Comparison of ENCODE assay signal across 9 cellular contexts in genomic region chr10:103833731-103834365, GRCh38. TPM values are rescaled to one million over a fixed set of nuclear protein-coding genes. Genes with fewer than 3 reads are reported as not detected.
DNase-seq lines count a peak whose midpoint lies in the region; ATAC-seq and TF ChIP-seq lines count a peak whose summit lies in the region.
"Had no signal": no experiment of that assay in that cellular context is flagged by ENCODE, and none has a peak within 500 bp of the region (broad histone marks: within the 10 kb centered on the region; RNA-seq: fewer than 3 reads in every experiment).

No MANE protein-coding gene starts in this region.

- intact Hi-C loops in esophagus squamous epithelium (cut with DNase I) (no loop called here), upper lobe of right lung (cut with DNase I) (no loop called here)

- 46 to 83% methylated on average over 2 to 5 of the region's 5 CpGs for WGBS in esophagus squamous epithelium, 2 donors
- 53 to 70% methylated on average over 2 to 3 of the region's 5 CpGs for WGBS in mesodermal cell (ENCODE audit: insufficient coverage in 2 of 2), 2 experiments

- TF ChIP-seq POLR2A in esophagus squamous epithelium (IDR thresholded peaks at IDR 0.05): no peak

- peaks cover 0 to 13% (median 0%) of the 10 kb centered on the region in 9 donors for H3K9me3 Mint-ChIP-seq in naive thymus-derived CD8-positive, alpha-beta T cell

- no peak overlapping the region for H3K4me3 Mint-ChIP-seq in naive thymus-derived CD8-positive, alpha-beta T cell
- H3K4me3 Mint-ChIP-seq: activated B cell treated with CpG ODN at 0.5 μM for 24 hours had no signal

- H3K9me3 ChIP-seq in esophagus squamous epithelium (no peaks in the 10 kb centered on the region), mesodermal cell (ENCODE audit: control insufficient read depth, low read length) (peaks cover 4% of the 10 kb centered on the region), upper lobe of right lung (no peaks in the 10 kb centered on the region)

- POLR2A ChIA-PET in naive thymus-derived CD8-positive, alpha-beta T cell (lab: Charles Lee): no interaction called here

- H3K4me1 Mint-ChIP-seq in naive thymus-derived CD8-positive, alpha-beta T cell: peaks cover 0 to 2% (median 0%) of the 10 kb centered on the region in 4 donors
- H3K4me1 Mint-ChIP-seq: activated B cell treated with CpG ODN at 0.5 μM for 24 hours had no signal

- H3K36me3 Mint-ChIP-seq in naive thymus-derived CD8-positive, alpha-beta T cell: peaks cover 0 to 3% (median 0%) of the 10 kb centered on the region in 3 donors

- H3K4me3 ChIP-seq in esophagus squamous epithelium (no peak overlapping the region), mesodermal cell (ENCODE audit: extremely low read depth, insufficient read depth, low read length, poor library complexity, severe bottlenecking) (no peak overlapping the region), upper lobe of right lung (no peak overlapping the region)

- DNase-seq in MV-4-11 (lab: John Stamatoyannopoulos, UW) (peak; percentile 14), esophagus squamous epithelium (lab: John Stamatoyannopoulos, UW) (no peak), upper lobe of right lung (no peak), ecto neural progenitor cell (ENCODE audit: low spot score) (no peak), T-helper 9 cell (no peak)
- DNase-seq in naive thymus-derived CD8-positive, alpha-beta T cell: no peak
- DNase-seq: activated B cell treated with CpG ODN at 0.5 μM for 24 hours, NCI-H1694 had no signal

- peaks cover 30 to 72% (median 35%) of the 10 kb centered on the region in 3 donors for H3K4me1 ChIP-seq in esophagus squamous epithelium
- H3K4me1 ChIP-seq in mesodermal cell (ENCODE audit: control insufficient read depth, insufficient read depth, low read length, poor library complexity, severe bottlenecking): peaks cover 60% of the 10 kb centered on the region
- H3K4me1 ChIP-seq in upper lobe of right lung: peaks cover 36% of the 10 kb centered on the region

- ATAC-seq in upper lobe of right lung: peak; percentile 81
- ATAC-seq in naive thymus-derived CD8-positive, alpha-beta T cell: no peak

- TF ChIP-seq CTCF in esophagus squamous epithelium (IDR thresholded peaks at IDR 0.05): no peak
- TF ChIP-seq CTCF in upper lobe of right lung (IDR thresholded peaks at IDR 0.05): no peak

- H3K27ac ChIP-seq in esophagus squamous epithelium (peak overlapping the region in 3 of 4 donors; percentile 13 to 66 (median 62)), mesodermal cell (ENCODE audit: low read depth, low read length, severe bottlenecking) (peak overlapping the region; percentile 67), upper lobe of right lung (peak overlapping the region; percentile 34)

- no peak overlapping the region for H3K27ac Mint-ChIP-seq in naive thymus-derived CD8-positive, alpha-beta T cell
- H3K27ac Mint-ChIP-seq: activated B cell treated with CpG ODN at 0.5 μM for 24 hours had no signal

- H3K36me3 ChIP-seq in esophagus squamous epithelium (no peaks in the 10 kb centered on the region), mesodermal cell (ENCODE audit: control insufficient read depth, insufficient read depth, low read length) (no peaks in the 10 kb centered on the region), upper lobe of right lung (no peaks in the 10 kb centered on the region)

- H3K27me3 ChIP-seq in esophagus squamous epithelium (no peaks in the 10 kb centered on the region), upper lobe of right lung (no peaks in the 10 kb centered on the region)

- H3K27me3 Mint-ChIP-seq in naive thymus-derived CD8-positive, alpha-beta T cell: peaks cover 0 to 7% (median 0%) of the 10 kb centered on the region in 5 donors

RNA-seq across cellular contexts. Expression of gene SH3PXD2A, which starts 21.5 kb away (rescaled TPM):
- 10 to 100 TPM; 25.1 to 57.8 (median 42.7) TPM for total RNA-seq in esophagus squamous epithelium
- polyA plus RNA-seq in mesodermal cell (2013, experiment 1 of 2): 29.9 TPM
- polyA plus RNA-seq in mesodermal cell (2013, experiment 2 of 2): 27.2 TPM
- total RNA-seq in upper lobe of right lung: 35.2 TPM
- total RNA-seq in naive thymus-derived CD8-positive, alpha-beta T cell: 10 to 100 TPM; 21.5 to 22.4 TPM
- polyA plus RNA-seq in naive thymus-derived CD8-positive, alpha-beta T cell: under 1 TPM; 0.09 to 0.50 (median 0.29) TPM
